Comparison of ENCODE assay signal across 9 cellular contexts in the genomic region with DNA sequence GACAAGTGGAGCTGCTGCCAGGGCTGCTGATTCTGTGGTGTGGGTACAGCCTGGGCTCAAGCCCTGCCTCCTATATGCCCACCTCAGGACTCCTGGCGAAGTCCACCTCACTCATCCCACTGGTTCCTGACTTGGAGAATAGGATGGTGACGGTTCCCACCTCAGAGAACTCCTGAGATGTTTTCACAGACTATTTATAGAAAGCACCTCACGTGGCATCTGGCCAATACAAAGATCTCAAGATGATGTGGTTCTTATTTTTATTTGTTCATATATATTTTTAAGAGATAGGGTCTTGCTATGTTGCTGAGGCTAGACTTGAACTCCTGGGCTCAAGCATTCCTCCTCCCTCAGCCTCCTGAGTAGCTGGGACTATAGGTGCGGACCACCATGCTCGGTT.
DNase-seq lines count a peak whose midpoint lies in the region; ATAC-seq and TF ChIP-seq lines count a peak whose summit lies in the region.
"Had no signal": no experiment of that assay in that cellular context is flagged by ENCODE, and none has a peak within 500 bp of the region (broad histone marks: within the 10 kb centered on the region; RNA-seq: fewer than 3 reads in every experiment).

No MANE protein-coding gene starts in this region.

- H3K4me3 Mint-ChIP-seq in stimulated activated naive CD8-positive, alpha-beta T cell treated with anti-CD3 and anti-CD28 coated beads, Interleukin-15, Interleukin-2, amounts not matched to agents 100 ng/mL and 50 ng/mL, for 24 hours = no peak overlapping the region
- H3K4me3 Mint-ChIP-seq in stimulated activated naive CD8-positive, alpha-beta T cell treated with anti-CD3 and anti-CD28 coated beads, Interleukin-15, amount 100 ng/mL, for 72 hours = no peak overlapping the region

- peaks cover 78% of the 10 kb centered on the region for H3K36me3 Mint-ChIP-seq in stimulated activated naive CD8-positive, alpha-beta T cell treated with anti-CD3 and anti-CD28 coated beads, Interleukin-15, Interleukin-2, amounts not matched to agents 100 ng/mL and 50 ng/mL, for 24 hours (ENCODE audit: low read depth)

- H3K27ac ChIP-seq in duodenal mucosa (ENCODE audit: low read depth, low read length) = peak overlapping the region; percentile 90
- H3K27ac ChIP-seq in parathyroid adenoma = peak overlapping the region; percentile 83
- H3K27ac ChIP-seq: cardiac muscle cell had no signal

- H3K9me3 Mint-ChIP-seq in stimulated activated naive CD8-positive, alpha-beta T cell treated with anti-CD3 and anti-CD28 coated beads, Interleukin-15, Interleukin-2, amounts not matched to agents 100 ng/mL and 50 ng/mL, for 24 hours = peaks cover 13% of the 10 kb centered on the region
- H3K9me3 Mint-ChIP-seq in stimulated activated naive CD8-positive, alpha-beta T cell treated with anti-CD3 and anti-CD28 coated beads, Interleukin-15, amount 100 ng/mL, for 72 hours = peaks cover 9 to 22% of the 10 kb centered on the region in 2 donors

- H3K4me1 ChIP-seq in duodenal mucosa (ENCODE audit: control insufficient read depth in 1 of 2, insufficient read depth in 2 of 2, low read length in 2 of 2) (peaks cover 22 to 24% of the 10 kb centered on the region in 2 donors), parathyroid adenoma (peaks cover 34% of the 10 kb centered on the region)

- no peak for ATAC-seq in stimulated activated naive CD8-positive, alpha-beta T cell treated with anti-CD3 and anti-CD28 coated beads, Interleukin-15, amount 100 ng/mL, for 72 hours
- no peak for ATAC-seq in HG03095 (IDR thresholded peaks at IDR 0.05; ENCODE audit: unreplicated experiment)

- H3K4me2 ChIP-seq in parathyroid adenoma (ENCODE audit: low read length) = peak overlapping the region; percentile 55

- peak overlapping the region; percentile 91 for H3K27ac Mint-ChIP-seq in stimulated activated naive CD8-positive, alpha-beta T cell treated with anti-CD3 and anti-CD28 coated beads, Interleukin-15, Interleukin-2, amounts not matched to agents 100 ng/mL and 50 ng/mL, for 24 hours
- H3K27ac Mint-ChIP-seq in stimulated activated naive CD8-positive, alpha-beta T cell treated with anti-CD3 and anti-CD28 coated beads, Interleukin-15, amount 100 ng/mL, for 72 hours = no peak overlapping the region

- peaks cover 63% of the 10 kb centered on the region for H3K4me1 Mint-ChIP-seq in stimulated activated naive CD8-positive, alpha-beta T cell treated with anti-CD3 and anti-CD28 coated beads, Interleukin-15, Interleukin-2, amounts not matched to agents 100 ng/mL and 50 ng/mL, for 24 hours (ENCODE audit: low read depth)
- peaks cover 62% of the 10 kb centered on the region for H3K4me1 Mint-ChIP-seq in stimulated activated naive CD8-positive, alpha-beta T cell treated with anti-CD3 and anti-CD28 coated beads, Interleukin-15, amount 100 ng/mL, for 72 hours

- H3K4me3 ChIP-seq in duodenal mucosa (ENCODE audit: low read depth in 1 of 2, low read length in 2 of 2) = no peak overlapping the region
- H3K4me3 ChIP-seq in parathyroid adenoma (ENCODE audit: low read depth, low read length) = peak overlapping the region; percentile 17
- H3K4me3 ChIP-seq: cardiac muscle cell had no signal

- H3K36me3 ChIP-seq in duodenal mucosa (ENCODE audit: control insufficient read depth in 1 of 2, insufficient read depth in 2 of 2, low read length in 2 of 2) = no peaks in the 10 kb centered on the region
- no peaks in the 10 kb centered on the region for H3K36me3 ChIP-seq in parathyroid adenoma (ENCODE audit: control insufficient read depth, insufficient read depth, low read length)
- H3K36me3 ChIP-seq: cardiac muscle cell had no signal

- no peak for DNase-seq in stimulated activated naive CD8-positive, alpha-beta T cell treated with anti-CD3 and anti-CD28 coated beads, Interleukin-15, amount 100 ng/mL, for 72 hours
- no peak for DNase-seq in COLO668 (lab: John Stamatoyannopoulos, UW; ENCODE audit: unreplicated experiment)
- DNase-seq in glomerular visceral epithelial cell (ENCODE audit: extremely low spot score) = no peak
- DNase-seq in activated gamma-delta T cell (lab: John Stamatoyannopoulos, UW) = no peak

- no peaks in the 10 kb centered on the region for H3K79me2 ChIP-seq in parathyroid adenoma

- no peaks in the 10 kb centered on the region for H3K27me3 Mint-ChIP-seq in stimulated activated naive CD8-positive, alpha-beta T cell treated with anti-CD3 and anti-CD28 coated beads, Interleukin-15, Interleukin-2, amounts not matched to agents 100 ng/mL and 50 ng/mL, for 24 hours
- H3K27me3 Mint-ChIP-seq in stimulated activated naive CD8-positive, alpha-beta T cell treated with anti-CD3 and anti-CD28 coated beads, Interleukin-15, amount 100 ng/mL, for 72 hours = no peaks in the 10 kb centered on the region

- H2AFZ ChIP-seq in parathyroid adenoma = no peak overlapping the region

- no peak for TF ChIP-seq CTCF in parathyroid adenoma (IDR thresholded peaks at IDR 0.05)

- H3K9ac ChIP-seq in duodenal mucosa (ENCODE audit: low read depth in 1 of 2, low read length in 2 of 2) (peak overlapping the region; percentile 21 to 42), parathyroid adenoma (no peak overlapping the region)

- no peaks in the 10 kb centered on the region for H3K27me3 ChIP-seq in duodenal mucosa (ENCODE audit: control insufficient read depth in 1 of 2, insufficient read depth in 2 of 2, low read length in 2 of 2)
- no peaks in the 10 kb centered on the region for H3K27me3 ChIP-seq in parathyroid adenoma (ENCODE audit: control insufficient read depth, insufficient read depth, low read length)
- H3K27me3 ChIP-seq: cardiac muscle cell had no signal

- H3K9me3 ChIP-seq in duodenal mucosa (ENCODE audit: control insufficient read depth in 1 of 2, low read length in 2 of 2) = no peaks in the 10 kb centered on the region
- no peaks in the 10 kb centered on the region for H3K9me3 ChIP-seq in parathyroid adenoma (ENCODE audit: control insufficient read depth, low read length)
